In the genomic region with DNA sequence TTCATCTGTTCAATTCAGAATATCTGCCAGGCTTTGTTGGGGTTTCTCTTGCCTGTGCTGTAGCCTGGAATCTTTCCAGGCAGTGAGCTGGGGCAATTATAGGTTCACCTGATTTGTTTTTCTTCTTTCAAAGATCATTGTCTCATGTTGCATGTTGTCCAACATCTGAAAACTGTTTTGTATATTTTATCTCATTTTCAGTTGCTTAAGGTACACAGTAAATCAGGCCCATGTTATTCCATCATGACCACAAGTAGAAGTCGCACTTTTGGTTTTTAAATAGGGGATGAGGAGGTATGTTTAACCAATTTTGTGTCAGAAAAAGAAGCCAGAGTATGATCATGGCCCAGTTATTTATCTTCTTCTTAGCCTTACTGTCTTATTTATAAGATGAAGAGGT, we compare ENCODE assay signal across 1 cellular context.
TF ChIP-seq lines count a peak whose summit lies in the region.

No MANE protein-coding gene starts in this region.

TF ChIP-seq in GM23338, 12 proteins besides CTCF, POLR2A, EP300 and RAD21:
- TF ChIP-seq, protein P1, sequence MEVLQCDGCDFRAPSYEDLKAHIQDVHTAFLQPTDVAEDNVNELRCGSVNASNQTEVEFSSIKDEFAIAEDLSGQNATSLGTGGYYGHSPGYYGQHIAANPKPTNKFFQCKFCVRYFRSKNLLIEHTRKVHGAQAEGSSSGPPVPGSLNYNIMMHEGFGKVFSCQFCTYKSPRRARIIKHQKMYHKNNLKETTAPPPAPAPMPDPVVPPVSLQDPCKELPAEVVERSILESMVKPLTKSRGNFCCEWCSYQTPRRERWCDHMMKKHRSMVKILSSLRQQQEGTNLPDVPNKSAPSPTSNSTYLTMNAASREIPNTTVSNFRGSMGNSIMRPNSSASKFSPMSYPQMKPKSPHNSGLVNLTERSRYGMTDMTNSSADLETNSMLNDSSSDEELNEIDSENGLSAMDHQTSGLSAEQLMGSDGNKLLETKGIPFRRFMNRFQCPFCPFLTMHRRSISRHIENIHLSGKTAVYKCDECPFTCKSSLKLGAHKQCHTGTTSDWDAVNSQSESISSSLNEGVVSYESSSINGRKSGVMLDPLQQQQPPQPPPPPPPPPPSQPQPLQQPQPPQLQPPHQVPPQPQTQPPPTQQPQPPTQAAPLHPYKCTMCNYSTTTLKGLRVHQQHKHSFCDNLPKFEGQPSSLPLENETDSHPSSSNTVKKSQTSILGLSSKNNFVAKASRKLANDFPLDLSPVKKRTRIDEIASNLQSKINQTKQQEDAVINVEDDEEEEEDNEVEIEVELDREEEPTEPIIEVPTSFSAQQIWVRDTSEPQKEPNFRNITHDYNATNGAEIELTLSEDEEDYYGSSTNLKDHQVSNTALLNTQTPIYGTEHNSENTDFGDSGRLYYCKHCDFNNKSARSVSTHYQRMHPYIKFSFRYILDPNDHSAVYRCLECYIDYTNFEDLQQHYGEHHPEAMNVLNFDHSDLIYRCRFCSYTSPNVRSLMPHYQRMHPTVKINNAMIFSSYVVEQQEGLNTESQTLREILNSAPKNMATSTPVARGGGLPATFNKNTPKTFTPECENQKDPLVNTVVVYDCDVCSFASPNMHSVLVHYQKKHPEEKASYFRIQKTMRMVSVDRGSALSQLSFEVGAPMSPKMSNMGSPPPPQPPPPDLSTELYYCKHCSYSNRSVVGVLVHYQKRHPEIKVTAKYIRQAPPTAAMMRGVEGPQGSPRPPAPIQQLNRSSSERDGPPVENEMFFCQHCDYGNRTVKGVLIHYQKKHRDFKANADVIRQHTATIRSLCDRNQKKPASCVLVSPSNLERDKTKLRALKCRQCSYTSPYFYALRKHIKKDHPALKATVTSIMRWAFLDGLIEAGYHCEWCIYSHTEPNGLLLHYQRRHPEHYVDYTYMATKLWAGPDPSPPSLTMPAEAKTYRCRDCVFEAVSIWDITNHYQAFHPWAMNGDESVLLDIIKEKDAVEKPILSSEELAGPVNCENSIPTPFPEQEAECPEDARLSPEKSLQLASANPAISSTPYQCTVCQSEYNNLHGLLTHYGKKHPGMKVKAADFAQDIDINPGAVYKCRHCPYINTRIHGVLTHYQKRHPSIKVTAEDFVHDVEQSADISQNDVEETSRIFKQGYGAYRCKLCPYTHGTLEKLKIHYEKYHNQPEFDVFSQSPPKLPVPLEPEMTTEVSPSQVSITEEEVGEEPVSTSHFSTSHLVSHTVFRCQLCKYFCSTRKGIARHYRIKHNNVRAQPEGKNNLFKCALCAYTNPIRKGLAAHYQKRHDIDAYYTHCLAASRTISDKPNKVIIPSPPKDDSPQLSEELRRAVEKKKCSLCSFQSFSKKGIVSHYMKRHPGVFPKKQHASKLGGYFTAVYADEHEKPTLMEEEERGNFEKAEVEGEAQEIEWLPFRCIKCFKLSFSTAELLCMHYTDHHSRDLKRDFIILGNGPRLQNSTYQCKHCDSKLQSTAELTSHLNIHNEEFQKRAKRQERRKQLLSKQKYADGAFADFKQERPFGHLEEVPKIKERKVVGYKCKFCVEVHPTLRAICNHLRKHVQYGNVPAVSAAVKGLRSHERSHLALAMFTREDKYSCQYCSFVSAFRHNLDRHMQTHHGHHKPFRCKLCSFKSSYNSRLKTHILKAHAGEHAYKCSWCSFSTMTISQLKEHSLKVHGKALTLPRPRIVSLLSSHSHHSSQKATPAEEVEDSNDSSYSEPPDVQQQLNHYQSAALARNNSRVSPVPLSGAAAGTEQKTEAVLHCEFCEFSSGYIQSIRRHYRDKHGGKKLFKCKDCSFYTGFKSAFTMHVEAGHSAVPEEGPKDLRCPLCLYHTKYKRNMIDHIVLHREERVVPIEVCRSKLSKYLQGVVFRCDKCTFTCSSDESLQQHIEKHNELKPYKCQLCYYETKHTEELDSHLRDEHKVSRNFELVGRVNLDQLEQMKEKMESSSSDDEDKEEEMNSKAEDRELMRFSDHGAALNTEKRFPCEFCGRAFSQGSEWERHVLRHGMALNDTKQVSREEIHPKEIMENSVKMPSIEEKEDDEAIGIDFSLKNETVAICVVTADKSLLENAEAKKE (CRISPR knock-in tag; IDR thresholded peaks at IDR 0.05) = no peak
- TF ChIP-seq STAT1 (IDR thresholded peaks at IDR 0.05; ENCODE audit: unreplicated experiment) (no peak), POLR2AphosphoS5 (IDR thresholded peaks at IDR 0.05; ENCODE audit: low read depth) (no peak), JUNB (IDR thresholded peaks at IDR 0.05; ENCODE audit: unreplicated experiment) (no peak), NANOG (IDR thresholded peaks at IDR 0.05; ENCODE audit: borderline replicate concordance) (no peak), ETS1 (IDR thresholded peaks at IDR 0.05) (no peak), ZNF114 (CRISPR knock-in tag; IDR thresholded peaks at IDR 0.05) (no peak), EZH2phosphoT487 (IDR thresholded peaks at IDR 0.05; ENCODE audit: unreplicated experiment) (no peak), EZH2 (IDR thresholded peaks at IDR 0.05; ENCODE audit: low read depth, unreplicated experiment) (no peak), CREB1 (CRISPR knock-in tag; IDR thresholded peaks at IDR 0.05; ENCODE audit: low read depth) (no peak), ZNF331 (CRISPR knock-in tag; IDR thresholded peaks at IDR 0.05; ENCODE audit: low read depth) (no peak)
- TF ChIP-seq, protein P2, sequence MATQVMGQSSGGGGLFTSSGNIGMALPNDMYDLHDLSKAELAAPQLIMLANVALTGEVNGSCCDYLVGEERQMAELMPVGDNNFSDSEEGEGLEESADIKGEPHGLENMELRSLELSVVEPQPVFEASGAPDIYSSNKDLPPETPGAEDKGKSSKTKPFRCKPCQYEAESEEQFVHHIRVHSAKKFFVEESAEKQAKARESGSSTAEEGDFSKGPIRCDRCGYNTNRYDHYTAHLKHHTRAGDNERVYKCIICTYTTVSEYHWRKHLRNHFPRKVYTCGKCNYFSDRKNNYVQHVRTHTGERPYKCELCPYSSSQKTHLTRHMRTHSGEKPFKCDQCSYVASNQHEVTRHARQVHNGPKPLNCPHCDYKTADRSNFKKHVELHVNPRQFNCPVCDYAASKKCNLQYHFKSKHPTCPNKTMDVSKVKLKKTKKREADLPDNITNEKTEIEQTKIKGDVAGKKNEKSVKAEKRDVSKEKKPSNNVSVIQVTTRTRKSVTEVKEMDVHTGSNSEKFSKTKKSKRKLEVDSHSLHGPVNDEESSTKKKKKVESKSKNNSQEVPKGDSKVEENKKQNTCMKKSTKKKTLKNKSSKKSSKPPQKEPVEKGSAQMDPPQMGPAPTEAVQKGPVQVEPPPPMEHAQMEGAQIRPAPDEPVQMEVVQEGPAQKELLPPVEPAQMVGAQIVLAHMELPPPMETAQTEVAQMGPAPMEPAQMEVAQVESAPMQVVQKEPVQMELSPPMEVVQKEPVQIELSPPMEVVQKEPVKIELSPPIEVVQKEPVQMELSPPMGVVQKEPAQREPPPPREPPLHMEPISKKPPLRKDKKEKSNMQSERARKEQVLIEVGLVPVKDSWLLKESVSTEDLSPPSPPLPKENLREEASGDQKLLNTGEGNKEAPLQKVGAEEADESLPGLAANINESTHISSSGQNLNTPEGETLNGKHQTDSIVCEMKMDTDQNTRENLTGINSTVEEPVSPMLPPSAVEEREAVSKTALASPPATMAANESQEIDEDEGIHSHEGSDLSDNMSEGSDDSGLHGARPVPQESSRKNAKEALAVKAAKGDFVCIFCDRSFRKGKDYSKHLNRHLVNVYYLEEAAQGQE (IDR thresholded peaks at IDR 0.05; ENCODE audit: unreplicated experiment) = no peak
